14 cellular contexts compared by ENCODE assay signal in genomic region chr3:4600526-4600925, GRCh38.
DNase-seq lines count a peak whose midpoint lies in the region; ATAC-seq and TF ChIP-seq lines count a peak whose summit lies in the region.
"Had no signal": no experiment of that assay in that cellular context is flagged by ENCODE, and none has a peak within 500 bp of the region (broad histone marks: within the 10 kb centered on the region; RNA-seq: fewer than 3 reads in every experiment).

No MANE protein-coding gene starts in this region.

- no peak overlapping the region for H3K27ac ChIP-seq in HEK293 (ENCODE audit: extremely low read depth, low read depth, low read length)
- H3K27ac ChIP-seq: BLaER1 treated with 17β-estradiol and CSF1 and Interleukin-3, amounts not matched to agents 10 nM and 100 nM had no signal

- no peak for DNase-seq in activated B cell treated with CpG ODN at 0.5 μM for 24 hours
- peak; percentile 51 for DNase-seq in fibroblast of villous mesenchyme (ENCODE audit: low read depth)
- no peak for DNase-seq in nephron progenitor cell
- no peak for DNase-seq in LoVo (ENCODE audit: low spot score)
- no peak for DNase-seq in anterior cingulate cortex (lab: John Stamatoyannopoulos, UW)
- DNase-seq: ACHN; CD4-positive, CD25-positive, alpha-beta regulatory T cell; DMS53; GF-D8; HCEC 1CT had no signal

- no peaks in the 10 kb centered on the region for H3K36me3 ChIP-seq in HEK293 (ENCODE audit: control insufficient read depth in 2 of 2, insufficient read depth in 1 of 2, low read length in 2 of 2)
- H3K36me3 ChIP-seq: BLaER1 treated with 17β-estradiol and CSF1 and Interleukin-3, amounts not matched to agents 10 nM and 100 nM had no signal

- H3K4me3 ChIP-seq in HEK293 (ENCODE audit: low read depth, low read length): no peak overlapping the region
- no peak overlapping the region for H3K4me3 ChIP-seq in fibroblast of villous mesenchyme (ENCODE audit: low read depth, low read length)
- H3K4me3 ChIP-seq: BLaER1 treated with 17β-estradiol and CSF1 and Interleukin-3, amounts not matched to agents 10 nM and 100 nM had no signal

- intact Hi-C loops in activated B cell treated with CpG ODN at 0.5 μM for 24 hours (cut with micrococcal nuclease): no loop called here

- H3K4me3 Mint-ChIP-seq in activated B cell treated with CpG ODN at 0.5 μM for 24 hours (no peak overlapping the region), nephron progenitor cell (peak overlapping the region; percentile 55)
- H3K4me3 Mint-ChIP-seq: CD4-positive, CD25-positive, alpha-beta regulatory T cell had no signal

- H3K4me1 Mint-ChIP-seq in activated B cell treated with CpG ODN at 0.5 μM for 24 hours: peaks cover 84% of the 10 kb centered on the region
- peaks cover 76% of the 10 kb centered on the region for H3K4me1 Mint-ChIP-seq in nephron progenitor cell

- CTCF ChIA-PET in HEK293 (lab: Yijun Ruan, JAX) (interaction anchor here (0.6 to 1.3 kb wide), 2 partner anchors 33 to 565 kb away, joined by 3 to 4 read pairs; no protein-coding TSS in a partner anchor), activated B cell treated with CpG ODN at 0.5 μM for 24 hours (lab: Charles Lee) (interaction anchor here (0.6 kb wide), 1 partner anchor 716 kb away, joined by 3 read pairs; no protein-coding TSS in a partner anchor)

- H3K9me3 Mint-ChIP-seq in activated B cell treated with CpG ODN at 0.5 μM for 24 hours (no peaks in the 10 kb centered on the region), nephron progenitor cell (peaks cover 28% of the 10 kb centered on the region)

- TF ChIP-seq CTCF in HEK293 (tag by site-specific recombination; IDR thresholded peaks at IDR 0.05) (no peak), activated B cell treated with CpG ODN at 0.5 μM for 24 hours (IDR thresholded peaks at IDR 0.05) (no peak), fibroblast of villous mesenchyme (IDR thresholded peaks at IDR 0.05; ENCODE audit: insufficient read depth, low read depth, low read length) (no peak), nephron progenitor cell (IDR thresholded peaks at IDR 0.05) (no peak)

- H3K36me3 Mint-ChIP-seq in activated B cell treated with CpG ODN at 0.5 μM for 24 hours (ENCODE audit: low read depth) (peaks cover 5% of the 10 kb centered on the region), nephron progenitor cell (ENCODE audit: low read depth) (peaks cover 40% of the 10 kb centered on the region)

- no peak for ATAC-seq in activated B cell treated with CpG ODN at 0.5 μM for 24 hours (ENCODE audit: low read depth)
- ATAC-seq in HG02759 (IDR thresholded peaks at IDR 0.05; ENCODE audit: unreplicated experiment): no peak
- ATAC-seq in HG03045 (IDR thresholded peaks at IDR 0.05; ENCODE audit: unreplicated experiment): no peak

- POLR2A ChIA-PET in HEK293 (lab: Yijun Ruan, JAX): no interaction called here
- POLR2A ChIA-PET in activated B cell treated with CpG ODN at 0.5 μM for 24 hours (lab: Charles Lee): no interaction called here

- H3K27me3 Mint-ChIP-seq in activated B cell treated with CpG ODN at 0.5 μM for 24 hours (no peaks in the 10 kb centered on the region), nephron progenitor cell (ENCODE audit: low read depth, poor library complexity) (no peaks in the 10 kb centered on the region)
- H3K27me3 Mint-ChIP-seq: CD4-positive, CD25-positive, alpha-beta regulatory T cell had no signal

- H3K9me3 ChIP-seq in HEK293 (ENCODE audit: control insufficient read depth, insufficient read depth, low read depth, low read length): no peaks in the 10 kb centered on the region

- H3K27ac Mint-ChIP-seq in activated B cell treated with CpG ODN at 0.5 μM for 24 hours (peak overlapping the region; percentile 13), nephron progenitor cell (peak overlapping the region; percentile 93)

- peaks cover 17% of the 10 kb centered on the region for H3K4me1 ChIP-seq in HEK293 (ENCODE audit: control insufficient read depth, insufficient read depth, low read length)
- H3K4me1 ChIP-seq: BLaER1 treated with 17β-estradiol and CSF1 and Interleukin-3, amounts not matched to agents 10 nM and 100 nM had no signal

TF ChIP-seq in HEK293, 187 proteins besides CTCF, POLR2A, EP300 and RAD21:
- TF ChIP-seq WT1 (tag by site-specific recombination; IDR thresholded peaks at IDR 0.05) (0 out of 2 replicates have a peak, but pooled peaks have one; percentile 15), BCL11B (tag by site-specific recombination; IDR thresholded peaks at IDR 0.05; ENCODE audit: low read depth) (no peak)
